In the genomic region with DNA sequence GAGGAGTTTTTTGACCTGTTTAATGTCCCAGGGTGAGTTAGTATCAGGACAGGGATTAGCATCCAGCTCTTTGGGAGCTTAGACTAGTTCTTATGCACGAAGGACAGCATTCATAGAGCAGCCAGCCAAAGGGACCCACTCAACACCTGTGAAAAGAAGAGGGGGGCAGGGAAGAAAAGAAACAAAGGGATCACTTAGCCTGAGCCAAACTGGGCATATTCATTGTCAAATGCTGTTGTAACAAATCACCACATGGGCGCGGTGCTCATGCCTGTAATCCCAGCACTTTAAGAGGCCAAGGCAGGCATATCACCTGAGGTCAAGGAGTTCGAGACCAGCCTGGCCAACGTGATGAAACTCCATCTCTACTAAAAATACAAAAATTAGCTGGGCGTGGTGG, we compare ENCODE assay signal across 15 cellular contexts. TPM values are rescaled to one million over a fixed set of nuclear protein-coding genes. Genes with fewer than 3 reads are reported as not detected.
DNase-seq lines count a peak whose midpoint lies in the region; ATAC-seq and TF ChIP-seq lines count a peak whose summit lies in the region.
"Had no signal": no experiment of that assay in that cellular context is flagged by ENCODE, and none has a peak within 500 bp of the region (broad histone marks: within the 10 kb centered on the region; RNA-seq: fewer than 3 reads in every experiment).

No MANE protein-coding gene starts in this region.

- H3K9me2 ChIP-seq in hepatocyte (replicated peaks; ENCODE audit: insufficient read depth) = no peaks in the 10 kb centered on the region

- H3K27ac ChIP-seq in angular gyrus (ENCODE audit: low read depth, low read length) = peak overlapping the region; percentile 66
- H3K27ac ChIP-seq in hepatocyte = peak overlapping the region; percentile 93
- H3K27ac ChIP-seq in gastrocnemius medialis = peak overlapping the region in 3 of 4 donors; percentile 43 to 70 (median 58)

- peaks cover 4% of the 10 kb centered on the region for H3K4me1 ChIP-seq in hepatocyte (ENCODE audit: insufficient read depth)
- H3K4me1 ChIP-seq in gastrocnemius medialis = peaks cover 0 to 6% of the 10 kb centered on the region in 2 donors
- H3K4me1 ChIP-seq: prostate gland had no signal

- H3K4me3 ChIP-seq in hepatocyte = no peak overlapping the region
- no peak overlapping the region for H3K4me3 ChIP-seq in gastrocnemius medialis
- H3K4me3 ChIP-seq: prostate gland had no signal

- H3K4me2 ChIP-seq in hepatocyte = no peak overlapping the region

- ATAC-seq in gastrocnemius medialis (no peak), GM19467 (IDR thresholded peaks at IDR 0.05; ENCODE audit: unreplicated experiment) (no peak), HG02973 (IDR thresholded peaks at IDR 0.05; ENCODE audit: unreplicated experiment) (no peak)
- ATAC-seq: stimulated activated effector memory CD8-positive, alpha-beta T cell treated with anti-CD3 and anti-CD28 coated beads, Interleukin-12 subunit alpha, Interleukin-12 subunit beta, amount 100 ng/mL, for 72 hours had no signal

- H3K27me3 Mint-ChIP-seq in nephron progenitor cell (ENCODE audit: low read depth, poor library complexity) = no peaks in the 10 kb centered on the region

- no peak for TF ChIP-seq POLR2A in gastrocnemius medialis (IDR thresholded peaks at IDR 0.05)

- no peaks in the 10 kb centered on the region for H3K4me1 Mint-ChIP-seq in nephron progenitor cell
- H3K4me1 Mint-ChIP-seq: stimulated activated effector memory CD8-positive, alpha-beta T cell treated with anti-CD3 and anti-CD28 coated beads, Interleukin-12 subunit alpha, Interleukin-12 subunit beta, amount 100 ng/mL, for 72 hours had no signal

- H3K36me3 Mint-ChIP-seq in nephron progenitor cell (ENCODE audit: low read depth) = peaks cover 8% of the 10 kb centered on the region
- H3K36me3 Mint-ChIP-seq: stimulated activated effector memory CD8-positive, alpha-beta T cell treated with anti-CD3 and anti-CD28 coated beads, Interleukin-12 subunit alpha, Interleukin-12 subunit beta, amount 100 ng/mL, for 72 hours had no signal

- H3K27me3 ChIP-seq in hepatocyte = no peaks in the 10 kb centered on the region
- H3K27me3 ChIP-seq in gastrocnemius medialis = no peaks in the 10 kb centered on the region

- H3K4me3 Mint-ChIP-seq in nephron progenitor cell = no peak overlapping the region
- H3K4me3 Mint-ChIP-seq: stimulated activated effector memory CD8-positive, alpha-beta T cell treated with anti-CD3 and anti-CD28 coated beads, Interleukin-12 subunit alpha, Interleukin-12 subunit beta, amount 100 ng/mL, for 72 hours had no signal

- TF ChIP-seq CTCF in hepatocyte (IDR thresholded peaks at IDR 0.05; ENCODE audit: poor library complexity) (no peak), gastrocnemius medialis (IDR thresholded peaks at IDR 0.05 in 4 of 5, conservative IDR thresholded peaks at IDR 0.05 in 1 of 5) (no peak), nephron progenitor cell (IDR thresholded peaks at IDR 0.05) (no peak)

- WGBS in hepatocyte (ENCODE audit: low lambda C conversion rate, missing lambda C conversion rate) = 70% methylated on average over 6 of the region's 6 CpGs

- in situ Hi-C loops in gastrocnemius medialis (cut with MboI; ENCODE audit: low sequenced_read_pairs in 4 of 4) = no loop called here

- no peak overlapping the region for H2AFZ ChIP-seq in hepatocyte

- H4K20me1 ChIP-seq in hepatocyte (ENCODE audit: insufficient read depth, poor library complexity, severe bottlenecking) = no peaks in the 10 kb centered on the region

- H3K36me3 ChIP-seq in hepatocyte (replicated peaks; ENCODE audit: insufficient read depth, low read depth) = no peaks in the 10 kb centered on the region
- no peaks in the 10 kb centered on the region for H3K36me3 ChIP-seq in gastrocnemius medialis
- H3K36me3 ChIP-seq: prostate gland had no signal

- no peaks in the 10 kb centered on the region for H3K79me2 ChIP-seq in hepatocyte

- DNase-seq in Ammon's horn (ENCODE audit: low spot score) = peak; percentile 79
- no peak for DNase-seq in hepatocyte (ENCODE audit: low spot score)
- no peak for DNase-seq in gastrocnemius medialis
- no peak for DNase-seq in SK-N-DZ (ENCODE audit: low spot score)
- DNase-seq in nephron progenitor cell = no peak
- DNase-seq: activated CD4-positive, alpha-beta T cell treated with anti-CD3 and anti-CD28 coated beads, Interleukin-2, amount 50 U/mL, for 48 hours; AML-193; SIG-M5 had no signal

- no peak overlapping the region for H3K27ac Mint-ChIP-seq in nephron progenitor cell
- H3K27ac Mint-ChIP-seq: stimulated activated effector memory CD8-positive, alpha-beta T cell treated with anti-CD3 and anti-CD28 coated beads, Interleukin-12 subunit alpha, Interleukin-12 subunit beta, amount 100 ng/mL, for 72 hours had no signal

- H3K9me3 ChIP-seq in hepatocyte (ENCODE audit: low read depth) (no peaks in the 10 kb centered on the region), gastrocnemius medialis (no peaks in the 10 kb centered on the region)
- H3K9me3 ChIP-seq: prostate gland had no signal

- H3K9me3 Mint-ChIP-seq in nephron progenitor cell = peaks cover 8% of the 10 kb centered on the region
- H3K9me3 Mint-ChIP-seq: stimulated activated effector memory CD8-positive, alpha-beta T cell treated with anti-CD3 and anti-CD28 coated beads, Interleukin-12 subunit alpha, Interleukin-12 subunit beta, amount 100 ng/mL, for 72 hours had no signal

- intact Hi-C loops in gastrocnemius medialis (cut with DNase I; ENCODE audit: low total_unique reads) = no loop called here

RNA-seq across cellular contexts. Expression of a gene that starts 57.3 kb away (rescaled TPM):
- 0.44 and 0.83 TPM in 2 replicates for total RNA-seq in hepatocyte
- polyA plus RNA-seq in hepatocyte = 4.7 and 9.2 TPM in 2 replicates
- total RNA-seq in gastrocnemius medialis = under 1 TPM in 1 of 4 donors, not detected in 3; 0.20 TPM
- polyA plus RNA-seq in SK-N-DZ (2014; cell fraction: cytosol; rRNA removed) = 0.44 TPM in 1 of 2 replicates, not detected in the other
- polyA plus RNA-seq in SK-N-DZ (2014; cell fraction: nucleus; rRNA removed) = 0.81 and 8.5 TPM in 2 replicates
- total RNA-seq: fibroblast of villous mesenchyme, HT1080 had no signal
